ENCODE assay signal across 8 cellular contexts in genomic region chr19:44164327-44164672, GRCh38. TPM values are rescaled to one million over a fixed set of nuclear protein-coding genes. Genes with fewer than 3 reads are reported as not detected.
DNase-seq lines count a peak whose midpoint lies in the region; ATAC-seq, FAIRE-seq and TF ChIP-seq lines count a peak whose summit lies in the region.

No MANE protein-coding gene starts in this region.

- CTCF ChIA-PET in CD4-positive, alpha-beta T cell (lab: Charles Lee): interaction anchor here (1.0 to 1.6 kb wide), 2 partner anchors 22 to 336 kb away, joined by 4 read pairs; partner anchors contain the start of gene ZNF180

- H3K9me3 Mint-ChIP-seq in CD4-positive, alpha-beta T cell: peaks cover 26% of the 10 kb centered on the region
- peaks cover 90% of the 10 kb centered on the region for H3K9me3 Mint-ChIP-seq in nephron progenitor cell

- H3K4me1 Mint-ChIP-seq in CD4-positive, alpha-beta T cell (ENCODE audit: low read depth): peaks cover 32% of the 10 kb centered on the region
- H3K4me1 Mint-ChIP-seq in nephron progenitor cell: peaks cover 23% of the 10 kb centered on the region

- DNase-seq in CD4-positive, alpha-beta T cell: no peak
- DNase-seq in choroid plexus epithelial cell (ENCODE audit: low read depth) (no peak), nephron progenitor cell (no peak), urothelium cell line (ENCODE audit: low spot score) (no peak), occipital lobe (lab: John Stamatoyannopoulos, UW) (no peak), NCI-H2171 treated with DMSO at 0.1 percent for 48 hours (lab: John Stamatoyannopoulos, UW) (no peak)

- H3K27me3 Mint-ChIP-seq in CD4-positive, alpha-beta T cell: no peaks in the 10 kb centered on the region
- peaks cover 13% of the 10 kb centered on the region for H3K27me3 Mint-ChIP-seq in nephron progenitor cell (ENCODE audit: low read depth, poor library complexity)

- POLR2A ChIA-PET in CD4-positive, alpha-beta T cell (lab: Charles Lee): interaction anchor here (0.7 to 2.5 kb wide), 11 partner anchors 13 to 336 kb away, joined by 3 to 22 read pairs (median 4); partner anchors contain the start of genes ZNF180, ZNF222, ZNF224 and ZNF227

- no peaks in the 10 kb centered on the region for H3K27me3 ChIP-seq in CD4-positive, alpha-beta T cell (ENCODE audit: control insufficient read depth, insufficient read depth, low read length)

- no peak for ATAC-seq in CD4-positive, alpha-beta T cell (ENCODE audit: poor library complexity)
- peak; percentile 5 for ATAC-seq in HG03521 (IDR thresholded peaks at IDR 0.05; ENCODE audit: unreplicated experiment)
- no peak for ATAC-seq in GM21423 (IDR thresholded peaks at IDR 0.05; ENCODE audit: unreplicated experiment)

- no peak for TF ChIP-seq CTCF in CD4-positive, alpha-beta T cell (IDR thresholded peaks at IDR 0.05)
- TF ChIP-seq CTCF in choroid plexus epithelial cell (conservative IDR thresholded peaks at IDR 0.05; ENCODE audit: low read depth, low read length): no peak
- TF ChIP-seq CTCF in nephron progenitor cell (IDR thresholded peaks at IDR 0.05): no peak

- peaks cover 46% of the 10 kb centered on the region for H3K9me3 ChIP-seq in CD4-positive, alpha-beta T cell (ENCODE audit: control insufficient read depth, low read length)

- FAIRE-seq in urothelium cell line (lab: Jason Lieb, UNC): no peak

- intact Hi-C loops in CD4-positive, alpha-beta T cell (cut with DNase I, micrococcal nuclease): loop anchor here in 1 of 2 experiments (1.0 to 10.0 kb wide), 4 partner anchors 23 to 341 kb away; partner anchors contain the start of genes ZNF180, ZNF234, ZNF235 and ZNF45

- H3K4me3 Mint-ChIP-seq in CD4-positive, alpha-beta T cell: peak overlapping the region; percentile 99
- peak overlapping the region; percentile 100 for H3K4me3 Mint-ChIP-seq in nephron progenitor cell

- H3K36me3 Mint-ChIP-seq in CD4-positive, alpha-beta T cell (ENCODE audit: low read depth): peaks cover 65% of the 10 kb centered on the region
- peaks cover 48% of the 10 kb centered on the region for H3K36me3 Mint-ChIP-seq in nephron progenitor cell (ENCODE audit: low read depth)

- H3K27ac Mint-ChIP-seq in CD4-positive, alpha-beta T cell: peak overlapping the region; percentile 98
- peak overlapping the region; percentile 99 for H3K27ac Mint-ChIP-seq in nephron progenitor cell

- peak overlapping the region; percentile 69 for H3K4me3 ChIP-seq in choroid plexus epithelial cell (ENCODE audit: low read depth, low read length)

- no peak overlapping the region for H3K27ac ChIP-seq in CD4-positive, alpha-beta T cell (ENCODE audit: low read depth, low read length)

RNA-seq across cellular contexts. Expression of gene ZNF226, which starts 0.6 kb away (rescaled TPM):
- total RNA-seq in CD4-positive, alpha-beta T cell: 1 to 10 TPM; 7.9 to 9.1 TPM
- total RNA-seq in occipital lobe: 53.0 TPM

RNA-seq across cellular contexts. Expression of gene ZNF234, which starts 22.9 kb away (rescaled TPM):
- total RNA-seq in CD4-positive, alpha-beta T cell: 1 to 10 TPM; 1.4 to 1.6 TPM
- total RNA-seq in occipital lobe: 25.9 TPM

RNA-seq across cellular contexts. Expression of gene ZNF227, which starts 48.0 kb away (rescaled TPM):
- 10 to 100 TPM; 16.2 to 17.2 TPM for total RNA-seq in CD4-positive, alpha-beta T cell
- total RNA-seq in occipital lobe: 45.5 TPM

RNA-seq across cellular contexts. Expression of gene ZNF225, which starts 51.1 kb away (rescaled TPM):
- under 1 TPM; 0.71 to 0.73 TPM for total RNA-seq in CD4-positive, alpha-beta T cell
- total RNA-seq in occipital lobe: 13.1 TPM

Comparison
In these comparisons a context has a peak if more than half of its experiments do, and no peak if none do; other contexts are left out.
1. RNA of gene ZNF234, which starts 22.9 kb away (total RNA-seq): 25.9 TPM in occipital lobe (single experiment); 1.4 to 1.6 TPM in CD4-positive, alpha-beta T cell; every median in the first group is over 10 times any median in the second.